8 cellular contexts compared by ENCODE assay signal in the genomic region with DNA sequence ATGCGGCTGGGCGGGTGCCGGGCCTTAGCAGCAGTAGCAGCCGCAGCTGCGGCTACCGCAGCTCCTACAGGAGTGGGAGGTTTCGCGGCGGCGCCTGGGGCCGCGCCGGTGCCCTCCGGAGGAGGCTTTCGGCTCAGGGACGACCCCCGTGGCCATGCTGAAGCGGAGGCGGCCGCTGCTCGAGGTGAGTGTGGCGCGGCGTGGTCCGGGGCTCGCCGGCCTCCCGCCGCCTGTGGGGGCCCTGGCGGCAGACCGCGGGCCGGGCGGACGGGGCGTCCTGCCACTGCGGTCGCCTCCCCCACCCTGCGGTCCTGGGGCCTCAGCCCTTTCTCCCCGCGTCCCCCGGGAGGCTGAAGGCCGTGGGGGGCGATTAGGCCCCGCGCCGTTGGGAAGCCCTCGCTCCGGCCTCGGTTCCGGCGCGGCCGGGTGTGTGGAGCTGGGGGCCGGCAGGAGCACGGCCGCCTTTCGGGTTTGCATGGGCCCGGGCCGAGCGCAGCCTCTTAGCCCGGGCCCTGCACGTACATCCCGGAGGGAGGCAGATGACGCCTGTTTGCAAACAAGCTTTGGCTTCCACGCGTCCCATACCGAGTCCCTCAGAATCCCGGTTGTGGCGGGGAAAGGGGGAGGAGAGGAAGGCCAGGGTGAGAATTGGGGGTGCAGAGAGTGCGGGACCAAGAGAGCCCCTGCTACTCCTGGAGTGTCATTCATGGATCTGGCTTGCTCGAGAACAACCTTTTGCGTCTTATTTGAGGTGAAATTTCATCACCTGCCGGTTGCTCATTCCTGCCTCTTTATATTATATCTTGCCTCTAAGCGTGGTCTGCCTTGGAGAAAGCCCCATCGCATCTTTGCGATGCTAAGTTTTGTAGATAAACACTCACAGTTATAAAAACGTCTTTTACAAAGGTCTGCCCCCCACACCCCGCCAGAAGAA. TPM values are rescaled to one million over a fixed set of nuclear protein-coding genes. Genes with fewer than 3 reads are reported as not detected.
A peak's percentile ranks its signal among the peaks of the same experiment; 100 is the strongest.
DNase-seq lines count a peak whose midpoint lies in the region; ATAC-seq and TF ChIP-seq lines count a peak whose summit lies in the region.

No MANE protein-coding gene starts in this region.

- H3K27ac ChIP-seq in C4-2B (peak overlapping the region; percentile 92), OCI-LY7 (ENCODE audit: low read depth, low read length, poor library complexity, severe bottlenecking) (peak overlapping the region; percentile 70), gastroesophageal sphincter (peak overlapping the region; percentile 89 to 100 (median 96)), neutrophil (no peak overlapping the region), vagina (peak overlapping the region; percentile 100)

- peak; percentile 23 for DNase-seq in GM19238 (ENCODE audit: insufficient read length, low spot score)
- peak; percentile 84 for DNase-seq in OCI-LY7 (ENCODE audit: low spot score)
- peak; percentile 4 for DNase-seq in activated gamma-delta T cell treated with Interleukin-2 at 50 U/mL for 16 hours
- peak in 1 of 2 donors; percentile 88 for DNase-seq in vagina (ENCODE audit: extremely low spot score in 2 of 2)

- WGBS in gastroesophageal sphincter (ENCODE audit: low coverage in 1 of 2), 2 donors, result 2 to 3% methylated on average over 7 to 8 of the region's 79 CpGs

- peak overlapping the region; percentile 97 for H3K4me2 ChIP-seq in OCI-LY7 (ENCODE audit: low read length)

- TF ChIP-seq POLR2A in gastroesophageal sphincter (IDR thresholded peaks at IDR 0.05), result no peak
- TF ChIP-seq POLR2A in vagina (IDR thresholded peaks at IDR 0.05), result no peak

- no peaks in the 10 kb centered on the region for H3K27me3 ChIP-seq in gastroesophageal sphincter
- peaks cover 95% of the 10 kb centered on the region for H3K27me3 ChIP-seq in neutrophil
- no peaks in the 10 kb centered on the region for H3K27me3 ChIP-seq in vagina

- no peaks in the 10 kb centered on the region for H4K20me1 ChIP-seq in OCI-LY7 (ENCODE audit: insufficient read depth, low read length)

- CTCF ChIA-PET in OCI-LY7 (lab: Charles Lee; ENCODE audit: unreplicated experiment), result no interaction called here

- H3K4me3 ChIP-seq in OCI-LY7 (ENCODE audit: low read depth, low read length, poor library complexity, severe bottlenecking) (peak overlapping the region; percentile 73), gastroesophageal sphincter (peak overlapping the region; percentile 89 to 90), neutrophil (ENCODE audit: low read depth in 1 of 2, low read length in 1 of 2) (peak overlapping the region; percentile 52 to 61), vagina (peak overlapping the region; percentile 90)

- no peak for TF ChIP-seq EP300 in gastroesophageal sphincter (IDR thresholded peaks at IDR 0.05)

- peak; percentile 30 for ATAC-seq in HG03439 (IDR thresholded peaks at IDR 0.05; ENCODE audit: unreplicated experiment)
- peak; percentile 61 for ATAC-seq in gastroesophageal sphincter

- H3K9me2 ChIP-seq in OCI-LY7 (ENCODE audit: insufficient read depth, low read length), result no peaks in the 10 kb centered on the region

- peaks cover 28% of the 10 kb centered on the region; the same call in 1 of the 2 replicates for H3K79me2 ChIP-seq in OCI-LY7 (ENCODE audit: insufficient read depth, low read depth, low read length)

- intact Hi-C loops in OCI-LY7 (cut with micrococcal nuclease; ENCODE audit: unreplicated experiment) (loop anchor here (2.0 to 5.0 kb wide), 2 partner anchors 155 to 494 kb away; no protein-coding TSS in a partner anchor), vagina (cut with DNase I) (loop anchor here (5.0 to 10.0 kb wide), 2 partner anchors 262 to 550 kb away; a partner anchor contains a TSS)

- peak overlapping the region; percentile 97 for H2AFZ ChIP-seq in OCI-LY7 (ENCODE audit: low read length)

- peaks cover 38% of the 10 kb centered on the region for H3K4me1 ChIP-seq in OCI-LY7 (ENCODE audit: insufficient read depth, low read length, poor library complexity, severe bottlenecking)
- peaks cover 5 to 65% (median 11%) of the 10 kb centered on the region in 3 donors for H3K4me1 ChIP-seq in gastroesophageal sphincter
- peaks cover 5 to 19% of the 10 kb centered on the region in 2 experiments for H3K4me1 ChIP-seq in neutrophil (ENCODE audit: control insufficient read depth in 1 of 2, insufficient read depth in 1 of 2, low read depth in 1 of 2, low read length in 1 of 2)
- peaks cover 53% of the 10 kb centered on the region for H3K4me1 ChIP-seq in vagina

- H3K9me3 ChIP-seq in OCI-LY7 (ENCODE audit: low read length) (no peaks in the 10 kb centered on the region), gastroesophageal sphincter (no peaks in the 10 kb centered on the region), neutrophil (no peaks in the 10 kb centered on the region), vagina (no peaks in the 10 kb centered on the region)

- TF ChIP-seq CTCF in C4-2B (conservative IDR thresholded peaks at IDR 0.05), result peak; percentile 77
- 0 out of 2 replicates have a peak, but pooled peaks have one; percentile 18 for TF ChIP-seq CTCF in OCI-LY7 (conservative IDR thresholded peaks at IDR 0.05; ENCODE audit: low read length)
- no peak for TF ChIP-seq CTCF in gastroesophageal sphincter (IDR thresholded peaks at IDR 0.05)
- no peak for TF ChIP-seq CTCF in neutrophil (IDR thresholded peaks at IDR 0.05)
- no peak for TF ChIP-seq CTCF in vagina (IDR thresholded peaks at IDR 0.05)

- POLR2A ChIA-PET in OCI-LY7 (lab: Charles Lee), result interaction anchor here (0.5 to 0.7 kb wide), 2 partner anchors 193 to 707 kb away, joined by 3 to 9 read pairs; no protein-coding TSS in a partner anchor

- H3K36me3 ChIP-seq in OCI-LY7 (ENCODE audit: insufficient read depth, low read length) (no peaks in the 10 kb centered on the region), gastroesophageal sphincter (no peaks in the 10 kb centered on the region), neutrophil (no peaks in the 10 kb centered on the region), vagina (no peaks in the 10 kb centered on the region)

- BruUV-seq in OCI-LY7 (replicated peaks; lab: Mats Ljungman, UMichigan), result no TSS peak

RNA-seq across cellular contexts. Expression of a gene that starts 0.6 kb away (rescaled TPM):
- 5.6 and 9.4 TPM in 2 replicates for total RNA-seq in OCI-LY7 (2014; rRNA removed; shearing (Covaris generic))
- 3.7 and 4.0 TPM in 2 replicates for total RNA-seq in OCI-LY7 (2022)
- 10 to 100 TPM; 36.4 to 79.9 (median 40.4) TPM for total RNA-seq in gastroesophageal sphincter
- total RNA-seq in vagina, result 30.2 TPM

Comparison
In these comparisons a context has a peak if more than half of its experiments do, and no peak if none do; other contexts are left out.
1. CTCF ChIP-seq: peak in C4-2B (single experiment) and OCI-LY7 (single experiment); none in gastroesophageal sphincter (0 of 4), neutrophil (single experiment) and vagina (0 of 3).
2. Peak in every context shown above with its lines, with median percentiles within 50 percentile points of each other: H3K4me3 ChIP-seq.